8 cellular contexts compared by ENCODE assay signal in genomic region chr1:239987103-239987745, GRCh38.
A peak's percentile ranks its signal among the peaks of the same experiment; 100 is the strongest.
DNase-seq lines count a peak whose midpoint lies in the region; ATAC-seq and TF ChIP-seq lines count a peak whose summit lies in the region.

No MANE protein-coding gene starts in this region.

- H3K4me3 ChIP-seq in fibroblast of mammary gland (ENCODE audit: control insufficient read depth, low read depth, low read length) (no peak overlapping the region), retinal pigment epithelial cell (ENCODE audit: low read length) (no peak overlapping the region)

- DNase-seq in DMS 273 (lab: John Stamatoyannopoulos, UW; ENCODE audit: unreplicated experiment) (peak; percentile 65), DMS 273 treated with DMSO at 0.1 percent for 48 hours (lab: John Stamatoyannopoulos, UW) (no peak), SKM-1 (lab: John Stamatoyannopoulos, UW; ENCODE audit: unreplicated experiment) (peak; percentile 28), fibroblast of mammary gland (ENCODE audit: low read depth) (peak; percentile 65), retinal pigment epithelial cell (ENCODE audit: low read depth) (no peak), islet precursor cell (no peak), activated gamma-delta T cell (lab: John Stamatoyannopoulos, UW) (no peak)

- ATAC-seq in HG03432 (IDR thresholded peaks at IDR 0.05; ENCODE audit: unreplicated experiment), result peak; percentile 63

- TF ChIP-seq CTCF in fibroblast of mammary gland (conservative IDR thresholded peaks at IDR 0.05; ENCODE audit: control insufficient read depth, insufficient read depth, low read depth, low read length) (peak; percentile 71), retinal pigment epithelial cell (conservative IDR thresholded peaks at IDR 0.05; ENCODE audit: low read depth, low read length) (peak; percentile 75)

Comparison
In these comparisons a context has a peak if more than half of its experiments do, and no peak if none do; other contexts are left out.
1. DNase-seq: peak in DMS 273 (single experiment), SKM-1 (single experiment) and fibroblast of mammary gland (single experiment); none in DMS 273 treated with DMSO at 0.1 percent for 48 hours (single experiment), retinal pigment epithelial cell (single experiment), islet precursor cell (single experiment) and activated gamma-delta T cell (single experiment).